Comparison of ENCODE assay signal across 1 cellular context in genomic region chr4:169624012-169624411, GRCh38.
A peak's percentile ranks its signal among the peaks of the same experiment; 100 is the strongest.
TF ChIP-seq lines count a peak whose summit lies in the region.

No MANE protein-coding gene starts in this region.

TF ChIP-seq in K562, 482 proteins besides CTCF, POLR2A, EP300 and RAD21:
- peak; percentile 63 to 71; a peak in 3 of 4 replicates for TF ChIP-seq KDM1A (IDR thresholded peaks at IDR 0.05)
- TF ChIP-seq CBFA2T3 (IDR thresholded peaks at IDR 0.05): peak; percentile 30; the same call in 1 of the 2 replicates
